8 cellular contexts compared by ENCODE assay signal in genomic region chr15:77419836-77420609, GRCh38. TPM values are rescaled to one million over a fixed set of nuclear protein-coding genes. Genes with fewer than 3 reads are reported as not detected.
DNase-seq lines count a peak whose midpoint lies in the region; ATAC-seq and TF ChIP-seq lines count a peak whose summit lies in the region.

Gene PEAK1, minus strand, starts transcription at chr15:77420104. Its CDS starts 238,178 bp downstream, at chr15:77181926.

- TF ChIP-seq EP300 in upper lobe of left lung (IDR thresholded peaks at IDR 0.05) = no peak

- H3K36me3 ChIP-seq in heart right ventricle = no peaks in the 10 kb centered on the region
- no peaks in the 10 kb centered on the region for H3K36me3 ChIP-seq in upper lobe of left lung

- H3K27me3 ChIP-seq in heart right ventricle = no peaks in the 10 kb centered on the region
- no peaks in the 10 kb centered on the region for H3K27me3 ChIP-seq in upper lobe of left lung

- ATAC-seq in HG02884 (IDR thresholded peaks at IDR 0.05; ENCODE audit: unreplicated experiment) = peak; percentile 86
- ATAC-seq in heart right ventricle = peak; percentile 96 to 99 (median 98)
- peak; percentile 98 to 100 for ATAC-seq in upper lobe of left lung (ENCODE audit: low FRiP score in 2 of 2)

- H3K27ac ChIP-seq in heart right ventricle (peak within 1 kb of the TSS; percentile 92 to 98 (median 96)), upper lobe of left lung (peak within 1 kb of the TSS; percentile 94 to 97 (median 96))

- TF ChIP-seq CTCF in heart right ventricle (IDR thresholded peaks at IDR 0.05) = no peak
- peak in 2 of 6 experiments; percentile 4 to 10 for TF ChIP-seq CTCF in upper lobe of left lung (IDR thresholded peaks at IDR 0.05)

- no peaks in the 10 kb centered on the region for H3K9me3 ChIP-seq in heart right ventricle
- no peaks in the 10 kb centered on the region for H3K9me3 ChIP-seq in upper lobe of left lung

- intact Hi-C loops in T-helper 1 cell treated with Interleukin-12 subunit alpha and Interleukin-12 subunit beta and Interleukin-4 antibody, amounts not matched to agents 30 ng/mL and 1 ng/mL, for 36 hours (cut with micrococcal nuclease) = loop anchor here (1.0 to 10.0 kb wide), 12 partner anchors 10 to 1968 kb away; partner anchors contain the start of genes ETFA, RCN2, SCAPER and SIN3A
- intact Hi-C loops in heart right ventricle (cut with DNase I) (loop anchor here in 8 of 10 donors (1.0 to 10.0 kb wide), 18 partner anchors 62 to 305 kb away; no protein-coding TSS in a partner anchor), posterior vena cava (cut with DNase I) (no loop called here)

- H3K4me1 ChIP-seq in heart right ventricle (peaks cover 4 to 76% (median 66%) of the 10 kb centered on the region in 9 donors), upper lobe of left lung (peaks cover 40 to 47% (median 45%) of the 10 kb centered on the region in 4 donors)

- H3K4me3 ChIP-seq in heart right ventricle (peak within 1 kb of the TSS; percentile 73 to 97 (median 90)), upper lobe of left lung (peak within 1 kb of the TSS; percentile 71 to 91 (median 82))

- TF ChIP-seq POLR2A in GM15510 (IDR thresholded peaks at IDR 0.05; ENCODE audit: borderline replicate concordance, extremely low read depth, insufficient read length) = peak; percentile 76
- TF ChIP-seq POLR2A in upper lobe of left lung (IDR thresholded peaks at IDR 0.05) = peak in 3 of 4 donors; percentile 82 to 91 (median 87)

- 0% methylated on average over 78 to 92 of the region's 92 CpGs for WGBS in heart right ventricle, 2 donors
- WGBS in upper lobe of left lung, 2 donors = 0% methylated on average over 13 to 35 of the region's 92 CpGs

- DNase-seq in NCI-H1694 (lab: John Stamatoyannopoulos, UW) (peak; percentile 95), amniotic epithelial cell (ENCODE audit: low read depth) (peak; percentile 98), heart right ventricle (peak; percentile 100), posterior vena cava (ENCODE audit: low spot score) (peak; percentile 100), upper lobe of left lung (peak; percentile 98 to 99)

RNA-seq across cellular contexts. Expression of gene PEAK1, which starts in this region (rescaled TPM):
- 28.0 and 28.5 TPM in 2 replicates for total RNA-seq in T-helper 1 cell treated with Interleukin-12 subunit alpha and Interleukin-12 subunit beta and Interleukin-4 antibody, amounts not matched to agents 30 ng/mL and 1 ng/mL, for 36 hours
- 100 to 1,000 TPM in 5 of 10 donors, 10 to 100 TPM in 5; 68.1 to 146 (median 96.4) TPM for total RNA-seq in heart right ventricle
- 10 to 100 TPM in 1 of 2 donors, 1 to 10 TPM in 1; 7.0 to 18.7 TPM for polyA plus RNA-seq in heart right ventricle
- 100 to 1,000 TPM in 1 of 2 donors, 10 to 100 TPM in 1; 78.6 to 101 TPM for total RNA-seq in posterior vena cava
- total RNA-seq in upper lobe of left lung = 100 to 1,000 TPM in 2 of 6 donors, 10 to 100 TPM in 4; 82.8 to 142 (median 90.1) TPM

Comparison
In these comparisons a context has a peak if more than half of its experiments do, and no peak if none do; other contexts are left out.
1. Peak in every context shown above with its lines: DNase-seq, ATAC-seq, H3K4me3 ChIP-seq and H3K27ac ChIP-seq.
2. intact Hi-C loops: an anchor here in T-helper 1 cell treated with Interleukin-12 subunit alpha and Interleukin-12 subunit beta and Interleukin-4 antibody, amounts not matched to agents 30 ng/mL and 1 ng/mL, for 36 hours (1.0 to 10.0 kb wide) and heart right ventricle (1.0 to 10.0 kb wide); none called in posterior vena cava.